ENCODE assay signal across 8 cellular contexts in genomic region chr5:83472213-83472507, GRCh38. TPM values are rescaled to one million over a fixed set of nuclear protein-coding genes. Genes with fewer than 3 reads are reported as not detected.
DNase-seq lines count a peak whose midpoint lies in the region; TF ChIP-seq lines count a peak whose summit lies in the region.

No MANE protein-coding gene starts in this region.

- no peaks in the 10 kb centered on the region for H3K9me3 ChIP-seq in Peyer's patch

- H3K36me3 Mint-ChIP-seq in progenitor cell of endocrine pancreas (ENCODE audit: insufficient read depth) = no peaks in the 10 kb centered on the region

- peaks cover 34% of the 10 kb centered on the region for H3K4me1 Mint-ChIP-seq in progenitor cell of endocrine pancreas (ENCODE audit: low read depth)

- peak overlapping the region; percentile 95 for H3K27ac Mint-ChIP-seq in progenitor cell of endocrine pancreas

- peak overlapping the region; percentile 93 for H3K4me3 Mint-ChIP-seq in progenitor cell of endocrine pancreas (ENCODE audit: low read depth)

- no peaks in the 10 kb centered on the region for H3K9me3 Mint-ChIP-seq in progenitor cell of endocrine pancreas (ENCODE audit: low read depth)

- TF ChIP-seq CTCF in GM06990 (IDR thresholded peaks at IDR 0.05; ENCODE audit: insufficient read depth, low read length, poor library complexity, severe bottlenecking) (no peak), Peyer's patch (IDR thresholded peaks at IDR 0.05) (no peak), epithelial cell of proximal tubule (conservative IDR thresholded peaks at IDR 0.05; ENCODE audit: low read depth, low read length) (no peak), progenitor cell of endocrine pancreas (IDR thresholded peaks at IDR 0.05; ENCODE audit: unreplicated experiment) (no peak)

- no peak for DNase-seq in GM06990 (ENCODE audit: extremely low read depth, insufficient read length)
- DNase-seq in Peyer's patch = no peak
- no peak for DNase-seq in epithelial cell of proximal tubule (ENCODE audit: low read depth)
- no peak for DNase-seq in progenitor cell of endocrine pancreas (ENCODE audit: low spot score, unreplicated experiment)
- DNase-seq in pons (ENCODE audit: low spot score) = no peak
- no peak for DNase-seq in stimulated activated CD4-positive, alpha-beta T cell treated with anti-CD3 and anti-CD28 coated beads, Interleukin-2, amount 100 ng/mL, for 24 hours
- no peak for DNase-seq in cerebellar nuclear complex (lab: John Stamatoyannopoulos, UW)
- no peak for DNase-seq in RKO (ENCODE audit: low spot score)

- H3K4me3 ChIP-seq in GM06990 (replicated peaks; ENCODE audit: low read depth, low read length) (peak overlapping the region; percentile 63), Peyer's patch (peak overlapping the region; percentile 0 to 53 (median 28)), epithelial cell of proximal tubule (ENCODE audit: low read depth, low read length) (peak overlapping the region; percentile 69)

- H3K36me3 ChIP-seq in GM06990 (ENCODE audit: control insufficient read depth, insufficient read depth, low read length) (no peaks in the 10 kb centered on the region), Peyer's patch (no peaks in the 10 kb centered on the region)

- TF ChIP-seq POLR2A in Peyer's patch (IDR thresholded peaks at IDR 0.05) = no peak

- peaks cover 9% of the 10 kb centered on the region for H3K27me3 Mint-ChIP-seq in progenitor cell of endocrine pancreas

- peaks cover 0 to 26% (median 4%) of the 10 kb centered on the region in 4 donors for H3K4me1 ChIP-seq in Peyer's patch

- H3K27ac ChIP-seq in Peyer's patch = peak overlapping the region; percentile 18 to 73 (median 66)

- H3K27me3 ChIP-seq in GM06990 (replicated peaks; ENCODE audit: control insufficient read depth, insufficient read depth, low read length) = peaks cover 3% of the 10 kb centered on the region
- peaks cover 0 to 19% of the 10 kb centered on the region in 2 donors for H3K27me3 ChIP-seq in Peyer's patch

RNA-seq across cellular contexts. Expression of gene VCAN, which starts 0.6 kb away (rescaled TPM):
- 10 to 100 TPM; 10.5 to 40.4 (median 16.6) TPM for total RNA-seq in Peyer's patch
- 185 and 323 TPM in 2 replicates for total RNA-seq in epithelial cell of proximal tubule
- 673 and 675 TPM in 2 replicates for total RNA-seq in progenitor cell of endocrine pancreas
